Comparison of ENCODE assay signal across 28 cellular contexts in genomic region chr7:72415586-72415985, GRCh38. TPM values are rescaled to one million over a fixed set of nuclear protein-coding genes. Genes with fewer than 3 reads are reported as not detected.
"Had no signal": no experiment of that assay in that cellular context is flagged by ENCODE, and none has a peak within 500 bp of the region (broad histone marks: within the 10 kb centered on the region; RNA-seq: fewer than 3 reads in every experiment).

No MANE protein-coding gene starts in this region.

- H3K9me3 ChIP-seq: suprapubic skin, testis, thoracic aorta, thyroid gland, transverse colon, upper lobe of right lung, uterus, vagina had no signal

- DNase-seq: stimulated activated CD4-positive, alpha-beta T cell treated with anti-CD3 and anti-CD28 coated beads, Interleukin-2, amount 100 ng/mL, for 24 hours; stimulated activated CD4-positive, alpha-beta T cell treated with anti-CD3 and anti-CD28 coated beads, Interleukin-2, amount 100 ng/mL, for 48 hours; stimulated activated CD4-positive, alpha-beta T cell treated with anti-CD3 and anti-CD28 coated beads, Interleukin-4, amount 100 ng/mL, for 1 hour; stimulated activated CD4-positive, alpha-beta T cell treated with anti-CD3 and anti-CD28 coated beads, Interleukin-4, amount 100 ng/mL, for 24 hours; stimulated activated CD4-positive, alpha-beta T cell treated with anti-CD3 and anti-CD28 coated beads, Interleukin-4, amount 100 ng/mL, for 4 hours; stimulated activated CD8-positive, alpha-beta memory T cell treated with anti-CD3 and anti-CD28 coated beads, Interleukin-4, amount 100 ng/mL, for 48 hours; stimulated activated naive B cell treated with anti-CD40 and anti-IgM and Interleukin-4, amounts not matched to agents 10 μg/mL and 1 μg/mL and 100 μg/mL, for 72 hours; stimulated activated naive CD4-positive, alpha-beta T cell; stimulated activated naive CD4-positive, alpha-beta T cell treated with Interleukin-2 at 50 U/mL for 16 hours; stomach; substantia nigra; testis; thyroid gland; tibial artery; transverse colon; trophoblast cell; upper lobe of left lung; upper lobe of right lung; uterus had no signal

- H3K27ac ChIP-seq: stomach, suprapubic skin, testis, thoracic aorta, thyroid gland, tibial artery, tibial nerve, transverse colon, upper lobe of left lung, upper lobe of right lung, uterus, vagina had no signal

- H3K27me3 Mint-ChIP-seq: stimulated activated memory B cell treated with anti-CD40 and anti-IgM and Interleukin-4, amounts not matched to agents 10 μg/mL and 1 μg/mL and 100 μg/mL, for 72 hours; stimulated activated naive B cell treated with anti-CD40 and anti-IgM and Interleukin-4, amounts not matched to agents 10 μg/mL and 1 μg/mL and 100 μg/mL, for 72 hours; stimulated activated naive CD8-positive, alpha-beta T cell treated with anti-CD3 and anti-CD28 coated beads, Interleukin-15, Interleukin-2, amounts not matched to agents 100 ng/mL and 50 ng/mL, for 24 hours had no signal

- H3K4me1 ChIP-seq: stomach, suprapubic skin, testis, thyroid gland, tibial artery, tibial nerve, transverse colon, upper lobe of left lung, upper lobe of right lung, uterus, vagina had no signal

- H3K27ac Mint-ChIP-seq: stimulated activated effector memory CD8-positive, alpha-beta T cell treated with anti-CD3 and anti-CD28 coated beads, Interleukin-12 subunit alpha, Interleukin-12 subunit beta, amount 100 ng/mL, for 72 hours; stimulated activated memory B cell treated with anti-CD40 and anti-IgM and Interleukin-4, amounts not matched to agents 10 μg/mL and 1 μg/mL and 100 μg/mL, for 72 hours; stimulated activated naive B cell treated with anti-CD40 and anti-IgM and Interleukin-4, amounts not matched to agents 10 μg/mL and 1 μg/mL and 100 μg/mL, for 72 hours; stimulated activated naive CD8-positive, alpha-beta T cell treated with anti-CD3 and anti-CD28 coated beads, Interleukin-15, Interleukin-2, amounts not matched to agents 100 ng/mL and 50 ng/mL, for 24 hours; type B pancreatic cell had no signal

- H3K4me3 ChIP-seq: stomach, suprapubic skin, testis, thoracic aorta, thyroid gland, tibial artery, tibial nerve, transverse colon, upper lobe of left lung, upper lobe of right lung, uterus, vagina had no signal

- H3K4me1 Mint-ChIP-seq: stimulated activated effector memory CD8-positive, alpha-beta T cell treated with anti-CD3 and anti-CD28 coated beads, Interleukin-12 subunit alpha, Interleukin-12 subunit beta, amount 100 ng/mL, for 72 hours; stimulated activated memory B cell treated with anti-CD40 and anti-IgM and Interleukin-4, amounts not matched to agents 10 μg/mL and 1 μg/mL and 100 μg/mL, for 72 hours; stimulated activated naive B cell treated with anti-CD40 and anti-IgM and Interleukin-4, amounts not matched to agents 10 μg/mL and 1 μg/mL and 100 μg/mL, for 72 hours had no signal

- H3K9me3 Mint-ChIP-seq: stimulated activated effector memory CD8-positive, alpha-beta T cell treated with anti-CD3 and anti-CD28 coated beads, Interleukin-12 subunit alpha, Interleukin-12 subunit beta, amount 100 ng/mL, for 72 hours; stimulated activated memory B cell treated with anti-CD40 and anti-IgM and Interleukin-4, amounts not matched to agents 10 μg/mL and 1 μg/mL and 100 μg/mL, for 72 hours; stimulated activated naive CD8-positive, alpha-beta T cell treated with anti-CD3 and anti-CD28 coated beads, Interleukin-15, Interleukin-2, amounts not matched to agents 100 ng/mL and 50 ng/mL, for 24 hours; type B pancreatic cell had no signal

- H3K4me3 Mint-ChIP-seq: stimulated activated effector memory CD8-positive, alpha-beta T cell treated with anti-CD3 and anti-CD28 coated beads, Interleukin-12 subunit alpha, Interleukin-12 subunit beta, amount 100 ng/mL, for 72 hours; stimulated activated memory B cell treated with anti-CD40 and anti-IgM and Interleukin-4, amounts not matched to agents 10 μg/mL and 1 μg/mL and 100 μg/mL, for 72 hours; stimulated activated naive B cell treated with anti-CD40 and anti-IgM and Interleukin-4, amounts not matched to agents 10 μg/mL and 1 μg/mL and 100 μg/mL, for 72 hours; stimulated activated naive CD8-positive, alpha-beta T cell treated with anti-CD3 and anti-CD28 coated beads, Interleukin-15, Interleukin-2, amounts not matched to agents 100 ng/mL and 50 ng/mL, for 24 hours; type B pancreatic cell had no signal

- H3K27me3 ChIP-seq: stomach, suprapubic skin, testis, thyroid gland, tibial artery, tibial nerve, transverse colon, upper lobe of left lung, upper lobe of right lung, uterus, vagina had no signal

- ATAC-seq: stimulated activated effector memory CD8-positive, alpha-beta T cell treated with anti-CD3 and anti-CD28 coated beads, Interleukin-12 subunit alpha, Interleukin-12 subunit beta, amount 100 ng/mL, for 72 hours; stimulated activated memory B cell treated with anti-CD40 and anti-IgM and Interleukin-4, amounts not matched to agents 10 μg/mL and 1 μg/mL and 100 μg/mL, for 72 hours; stimulated activated naive B cell treated with anti-CD40 and anti-IgM and Interleukin-4, amounts not matched to agents 10 μg/mL and 1 μg/mL and 100 μg/mL, for 72 hours; upper lobe of right lung had no signal

- H3K36me3 ChIP-seq: stomach, suprapubic skin, thoracic aorta, thyroid gland, tibial artery, tibial nerve, transverse colon, upper lobe of left lung, upper lobe of right lung, uterus, vagina had no signal

RNA-seq across cellular contexts. Expression of gene CALN1, which starts 3.4 kb away (rescaled TPM):
- total RNA-seq: thoracic aorta, transverse colon, upper lobe of right lung, ureter had no signal
